24 cellular contexts compared by ENCODE assay signal in genomic region chr4:1556541-1557220, GRCh38.
A peak's percentile ranks its signal among the peaks of the same experiment; 100 is the strongest.
DNase-seq lines count a peak whose midpoint lies in the region; ATAC-seq, FAIRE-seq and TF ChIP-seq lines count a peak whose summit lies in the region.
"Had no signal": no experiment of that assay in that cellular context is flagged by ENCODE, and none has a peak within 500 bp of the region (broad histone marks: within the 10 kb centered on the region; RNA-seq: fewer than 3 reads in every experiment).

No MANE protein-coding gene starts in this region.

- FAIRE-seq in astrocyte (lab: Jason Lieb, UNC) = no peak
- FAIRE-seq: colon, islet of Langerhans had no signal

- no peak for ATAC-seq in upper lobe of right lung
- no peak for ATAC-seq in HG03520 (IDR thresholded peaks at IDR 0.05; ENCODE audit: unreplicated experiment)
- ATAC-seq: activated naive CD8-positive, alpha-beta T cell treated with anti-CD3 and anti-CD28 coated beads, Interleukin-2, amount 50 U/mL, for 24 hours; mucosa of descending colon; right cardiac atrium had no signal

- H2AK5ac ChIP-seq in mesenchymal stem cell (ENCODE audit: low read length, severe bottlenecking) = no peak overlapping the region

- H3K27me3 ChIP-seq in H7 (ENCODE audit: control insufficient read depth, insufficient read depth, low read length) = no peaks in the 10 kb centered on the region
- H3K27me3 ChIP-seq in astrocyte (ENCODE audit: insufficient read depth, low read length) = peaks cover 4% of the 10 kb centered on the region
- H3K27me3 ChIP-seq in neural progenitor cell = peaks cover 31% of the 10 kb centered on the region
- H3K27me3 ChIP-seq in upper lobe of right lung = peaks cover 49% of the 10 kb centered on the region
- peaks cover 5 to 64% of the 10 kb centered on the region in 2 experiments for H3K27me3 ChIP-seq in mesenchymal stem cell (ENCODE audit: control insufficient read depth in 1 of 2, insufficient read depth in 1 of 2, low read length in 2 of 2)

- H3K4me1 ChIP-seq in astrocyte (ENCODE audit: insufficient read depth, low read length) (no peaks in the 10 kb centered on the region), neural progenitor cell (peaks cover 6% of the 10 kb centered on the region), upper lobe of right lung (no peaks in the 10 kb centered on the region), mesenchymal stem cell (ENCODE audit: control insufficient read depth, insufficient read depth, low read depth, low read length) (peaks cover 2% of the 10 kb centered on the region)

- no peak overlapping the region for H3K23ac ChIP-seq in mesenchymal stem cell (ENCODE audit: low read length in 2 of 2)

- H2BK12ac ChIP-seq in mesenchymal stem cell (ENCODE audit: low read length in 2 of 2) = no peak overlapping the region

- H3K36me3 Mint-ChIP-seq in astrocyte (ENCODE audit: low read depth, unreplicated experiment) = no peaks in the 10 kb centered on the region
- no peaks in the 10 kb centered on the region for H3K36me3 Mint-ChIP-seq in neural progenitor cell
- H3K36me3 Mint-ChIP-seq: CD4-positive, alpha-beta memory T cell had no signal

- no peak overlapping the region for H3K14ac ChIP-seq in mesenchymal stem cell (ENCODE audit: low read length in 2 of 2)

- H3K4me3 Mint-ChIP-seq in astrocyte (ENCODE audit: unreplicated experiment) (peak overlapping the region; percentile 14), neural progenitor cell (no peak overlapping the region)
- H3K4me3 Mint-ChIP-seq: activated naive CD8-positive, alpha-beta T cell treated with anti-CD3 and anti-CD28 coated beads, Interleukin-2, amount 50 U/mL, for 24 hours; nephron progenitor cell had no signal

- H3K9ac ChIP-seq in astrocyte (ENCODE audit: low read length) (no peak overlapping the region), neural progenitor cell (no peak overlapping the region), mesenchymal stem cell (ENCODE audit: low read length) (no peak overlapping the region)

- no peaks in the 10 kb centered on the region for H3K36me3 ChIP-seq in H7 (replicated peaks; ENCODE audit: control insufficient read depth, insufficient read depth, low read length)
- no peaks in the 10 kb centered on the region for H3K36me3 ChIP-seq in astrocyte (ENCODE audit: insufficient read depth, low read length)
- no peaks in the 10 kb centered on the region for H3K36me3 ChIP-seq in neural progenitor cell
- H3K36me3 ChIP-seq in upper lobe of right lung = no peaks in the 10 kb centered on the region
- H3K36me3 ChIP-seq in mesenchymal stem cell (ENCODE audit: control insufficient read depth in 1 of 2, insufficient read depth in 2 of 2, low read depth in 1 of 2, low read length in 2 of 2) = no peaks in the 10 kb centered on the region
- H3K36me3 ChIP-seq: stomach, tibial artery had no signal

- H3K27ac ChIP-seq in astrocyte (ENCODE audit: low read depth, low read length) = no peak overlapping the region
- no peak overlapping the region for H3K27ac ChIP-seq in neural progenitor cell
- H3K27ac ChIP-seq in upper lobe of right lung = no peak overlapping the region
- no peak overlapping the region for H3K27ac ChIP-seq in mesenchymal stem cell (ENCODE audit: low read length, poor library complexity, severe bottlenecking)
- H3K27ac ChIP-seq: stomach, tibial artery had no signal

- H3K18ac ChIP-seq in mesenchymal stem cell (ENCODE audit: low read depth in 1 of 2, low read length in 2 of 2) = no peak overlapping the region

- 41% methylated on average over 31 of the region's 31 CpGs for whole genome bisulfite sequencing in mesenchymal stem cell

- H3K4ac ChIP-seq in mesenchymal stem cell (ENCODE audit: low read depth in 1 of 2, low read length in 2 of 2) = no peak overlapping the region

- no peak overlapping the region for H2AFZ ChIP-seq in astrocyte (ENCODE audit: low read depth, low read length)
- H2AFZ ChIP-seq in neural progenitor cell (replicated peaks) = no peak overlapping the region
- H2AFZ ChIP-seq in mesenchymal stem cell (ENCODE audit: low read depth, low read length) = no peak overlapping the region

- H3K9me3 Mint-ChIP-seq in astrocyte (ENCODE audit: unreplicated experiment) (no peaks in the 10 kb centered on the region), neural progenitor cell (peaks cover 2% of the 10 kb centered on the region)
- H3K9me3 Mint-ChIP-seq: activated naive CD8-positive, alpha-beta T cell treated with anti-CD3 and anti-CD28 coated beads, Interleukin-2, amount 50 U/mL, for 24 hours; nephron progenitor cell had no signal

- DNase-seq in D341Med (ENCODE audit: low spot score) (peak; percentile 65), H7 (peak; percentile 86), astrocyte (ENCODE audit: low read depth) (no peak), neural progenitor cell (ENCODE audit: low spot score) (peak; percentile 51), upper lobe of right lung (no peak), mesenchymal stem cell (no peak)
- DNase-seq: activated CD4-positive, alpha-beta T cell treated with anti-CD3 and anti-CD28 coated beads, Interleukin-2, amount 50 U/mL, for 48 hours; activated CD4-positive, CD25-positive, alpha-beta regulatory T cell; activated naive CD8-positive, alpha-beta T cell treated with anti-CD3 and anti-CD28 coated beads, Interleukin-2, amount 50 U/mL, for 24 hours; CD4-positive, alpha-beta memory T cell; effector memory CD4-positive, alpha-beta T cell; foreskin fibroblast; GF-D8; mucosa of descending colon; NCI-H146; nephron progenitor cell; right cardiac atrium; stimulated activated CD4-positive, alpha-beta T cell treated with anti-CD3 and anti-CD28 coated beads, Interleukin-4, amount 100 ng/mL, for 24 hours; stomach; T-helper 9 cell; tibial artery had no signal

- H3K4me1 Mint-ChIP-seq in astrocyte (ENCODE audit: low read depth, unreplicated experiment) (no peaks in the 10 kb centered on the region), neural progenitor cell (peaks cover 13% of the 10 kb centered on the region)
- H3K4me1 Mint-ChIP-seq: activated naive CD8-positive, alpha-beta T cell treated with anti-CD3 and anti-CD28 coated beads, Interleukin-2, amount 50 U/mL, for 24 hours had no signal

- H3K4me2 ChIP-seq in astrocyte (ENCODE audit: low read length) (no peak overlapping the region), neural progenitor cell (peak overlapping the region; percentile 61), mesenchymal stem cell (ENCODE audit: low read length, poor library complexity, severe bottlenecking) (no peak overlapping the region)

- no peak overlapping the region for H4K8ac ChIP-seq in mesenchymal stem cell (ENCODE audit: low read length)

- H4K91ac ChIP-seq in mesenchymal stem cell (ENCODE audit: low read length) = no peak overlapping the region

- intact Hi-C loops in upper lobe of right lung (cut with DNase I) = no loop called here

- H3K27ac Mint-ChIP-seq in astrocyte (ENCODE audit: unreplicated experiment) (no peak overlapping the region), neural progenitor cell (no peak overlapping the region)
- H3K27ac Mint-ChIP-seq: activated naive CD8-positive, alpha-beta T cell treated with anti-CD3 and anti-CD28 coated beads, Interleukin-2, amount 50 U/mL, for 24 hours; CD4-positive, alpha-beta memory T cell; nephron progenitor cell had no signal

- no peaks in the 10 kb centered on the region for H3F3A ChIP-seq in neural progenitor cell (ENCODE audit: low read depth)

- H4K20me1 ChIP-seq in astrocyte (ENCODE audit: insufficient read depth, low read length) (no peaks in the 10 kb centered on the region), neural progenitor cell (ENCODE audit: low read depth) (no peaks in the 10 kb centered on the region)

- no peak overlapping the region for H2BK5ac ChIP-seq in mesenchymal stem cell (ENCODE audit: low read depth, low read length, poor library complexity, severe bottlenecking)

- H3K79me2 ChIP-seq in astrocyte (ENCODE audit: insufficient read depth, low read length) = no peaks in the 10 kb centered on the region
- H3K79me2 ChIP-seq in neural progenitor cell (ENCODE audit: low read depth) = no peaks in the 10 kb centered on the region

- H3K79me1 ChIP-seq in mesenchymal stem cell (replicated peaks; ENCODE audit: low read length, poor library complexity, severe bottlenecking) = no peaks in the 10 kb centered on the region

- TF ChIP-seq CTCF in astrocyte (IDR thresholded peaks at IDR 0.05; ENCODE audit: insufficient read depth, low read depth, low read length) (no peak), neural progenitor cell (IDR thresholded peaks at IDR 0.05) (no peak), upper lobe of right lung (IDR thresholded peaks at IDR 0.05) (no peak)

- H2BK120ac ChIP-seq in mesenchymal stem cell (ENCODE audit: low read depth, low read length) = no peak overlapping the region

- no peak overlapping the region for H2BK15ac ChIP-seq in mesenchymal stem cell (ENCODE audit: low read depth, poor library complexity, severe bottlenecking)

- H3K9me3 ChIP-seq in astrocyte (ENCODE audit: insufficient read depth, low read depth, low read length) (no peaks in the 10 kb centered on the region), neural progenitor cell (ENCODE audit: low read depth) (no peaks in the 10 kb centered on the region), upper lobe of right lung (no peaks in the 10 kb centered on the region), mesenchymal stem cell (ENCODE audit: control insufficient read depth, low read length) (no peaks in the 10 kb centered on the region)
- H3K9me3 ChIP-seq: mucosa of descending colon, stomach, tibial artery had no signal

- H3K27me3 Mint-ChIP-seq in astrocyte (ENCODE audit: low read depth, unreplicated experiment) = peaks cover 32% of the 10 kb centered on the region
- peaks cover 17% of the 10 kb centered on the region for H3K27me3 Mint-ChIP-seq in neural progenitor cell (ENCODE audit: insufficient read depth, low read depth)

- H3K4me3 ChIP-seq in H7 (ENCODE audit: insufficient read depth, low read depth, low read length) (no peak overlapping the region), astrocyte (ENCODE audit: insufficient read depth, low read depth, low read length) (no peak overlapping the region), neural progenitor cell (peak overlapping the region; percentile 29), upper lobe of right lung (no peak overlapping the region), mesenchymal stem cell (ENCODE audit: insufficient read depth in 1 of 2, low read depth in 1 of 2, low read length in 2 of 2) (no peak overlapping the region)
- H3K4me3 ChIP-seq: mucosa of descending colon, stomach, tibial artery had no signal

Comparison
In these comparisons a context has a peak if more than half of its experiments do, and no peak if none do; other contexts are left out.
1. DNase-seq: peak in D341Med (single experiment), H7 (single experiment) and neural progenitor cell (single experiment); none in astrocyte (single experiment), upper lobe of right lung (single experiment) and mesenchymal stem cell (single experiment).